ENCODE assay signal across 8 cellular contexts in genomic region chr6:39865011-39865888, GRCh38.
DNase-seq lines count a peak whose midpoint lies in the region; ATAC-seq and TF ChIP-seq lines count a peak whose summit lies in the region.

No MANE protein-coding gene starts in this region.

- no peaks in the 10 kb centered on the region for H3K79me2 ChIP-seq in SK-N-SH (ENCODE audit: insufficient read depth)

- TF ChIP-seq EP300 in SK-N-SH (IDR thresholded peaks at IDR 0.05; ENCODE audit: borderline replicate concordance in 1 of 2, low read depth in 1 of 2, low read length in 1 of 2) = no peak

- POLR2A ChIA-PET in CD4-positive, alpha-beta memory T cell (lab: Charles Lee; ENCODE audit: partially characterized antibody) = no interaction called here
- POLR2A ChIA-PET in SK-N-SH (lab: Yijun Ruan, JAX) = no interaction called here

- H3K9me2 ChIP-seq in SK-N-SH = no peaks in the 10 kb centered on the region

- intact Hi-C loops in CD4-positive, alpha-beta memory T cell (cut with micrococcal nuclease) = no loop called here

- H3K4me1 ChIP-seq in CD4-positive, alpha-beta memory T cell (ENCODE audit: insufficient read depth, low read length) = no peaks in the 10 kb centered on the region
- no peaks in the 10 kb centered on the region for H3K4me1 ChIP-seq in SK-N-SH (ENCODE audit: control insufficient read depth in 1 of 2, insufficient read depth in 2 of 2, low read depth in 1 of 2, low read length in 1 of 2)

- no peak overlapping the region for H3K9ac ChIP-seq in SK-N-SH

- H3K9me3 ChIP-seq in CD4-positive, alpha-beta memory T cell (ENCODE audit: control insufficient read depth in 1 of 2, low read length in 2 of 2) = no peaks in the 10 kb centered on the region
- H3K9me3 ChIP-seq in SK-N-SH = no peaks in the 10 kb centered on the region

- DNase-seq in CD4-positive, alpha-beta memory T cell = peak in 4 of 5 donors; percentile 3 to 11 (median 6)
- DNase-seq in HK-2 (ENCODE audit: unreplicated experiment) (peak; percentile 78), SK-N-SH (peak; percentile 65), iPS DF 19.7 (ENCODE audit: low read depth, low spot score) (peak; percentile 45), mesenteric fat pad (ENCODE audit: low spot score) (no peak)
- peak; percentile 27 to 70 for DNase-seq in stimulated activated CD4-positive, alpha-beta T cell treated with anti-CD3 and anti-CD28 coated beads, Interleukin-12 subunit alpha, Interleukin-12 subunit beta, amount 100 ng/mL, for 24 hours (ENCODE audit: low read depth in 2 of 2)

- peak; percentile 58 for TF ChIP-seq RAD21 in SK-N-SH (IDR thresholded peaks at IDR 0.05; ENCODE audit: low read length)

- H3K36me3 Mint-ChIP-seq in CD4-positive, alpha-beta memory T cell = no peaks in the 10 kb centered on the region

- no peaks in the 10 kb centered on the region for H3F3A ChIP-seq in SK-N-SH (replicated peaks; ENCODE audit: insufficient read depth)

- CTCF ChIA-PET in CD4-positive, alpha-beta memory T cell (lab: Charles Lee; ENCODE audit: partially characterized antibody) = interaction anchor here (0.6 to 3.3 kb wide), 11 partner anchors 8 to 1204 kb away, joined by 3 to 23 read pairs (median 4); no protein-coding TSS in a partner anchor
- CTCF ChIA-PET in SK-N-SH (lab: Yijun Ruan, JAX) = interaction anchor here (0.6 to 3.3 kb wide), 28 partner anchors 8 to 525 kb away, joined by 3 to 22 read pairs (median 3); partner anchors contain the start of gene DAAM2

- H3K36me3 ChIP-seq in CD4-positive, alpha-beta memory T cell (ENCODE audit: insufficient read depth, low read length) = no peaks in the 10 kb centered on the region
- H3K36me3 ChIP-seq in SK-N-SH (replicated peaks in 1 of 2; ENCODE audit: control insufficient read depth in 1 of 2, insufficient read depth in 2 of 2, low read length in 1 of 2) = no peaks in the 10 kb centered on the region

- no peak overlapping the region for H3K27ac Mint-ChIP-seq in CD4-positive, alpha-beta memory T cell

- H3K4me3 ChIP-seq in CD4-positive, alpha-beta memory T cell (ENCODE audit: low read length in 2 of 2) = no peak overlapping the region
- H3K4me3 ChIP-seq in SK-N-SH (ENCODE audit: low read depth in 2 of 2, low read length in 1 of 2) = peak overlapping the region in 1 of 2 experiments; percentile 29; a peak in 1 of 4 replicates

- H4K20me1 ChIP-seq in SK-N-SH (ENCODE audit: insufficient read depth) = no peaks in the 10 kb centered on the region

- H3K4me3 Mint-ChIP-seq in CD4-positive, alpha-beta memory T cell = no peak overlapping the region

- no peak overlapping the region for H3K27ac ChIP-seq in CD4-positive, alpha-beta memory T cell (ENCODE audit: low read depth, low read length)
- no peak overlapping the region for H3K27ac ChIP-seq in SK-N-SH (ENCODE audit: low read depth in 2 of 2, low read length in 1 of 2)
- H3K27ac ChIP-seq in angular gyrus (ENCODE audit: low read depth, low read length) = peak overlapping the region; percentile 49

- no peak for ATAC-seq in HG03521 (IDR thresholded peaks at IDR 0.05; ENCODE audit: unreplicated experiment)

- peaks cover 8 to 9% of the 10 kb centered on the region in 2 donors for H3K27me3 Mint-ChIP-seq in CD4-positive, alpha-beta memory T cell

- no peaks in the 10 kb centered on the region for H3K27me3 ChIP-seq in CD4-positive, alpha-beta memory T cell (ENCODE audit: insufficient read depth, low read length)
- no peaks in the 10 kb centered on the region for H3K27me3 ChIP-seq in SK-N-SH (ENCODE audit: insufficient read depth)

- peak; percentile 84 for TF ChIP-seq CTCF in SK-N-SH (IDR thresholded peaks at IDR 0.05)

- peaks cover 0 to 2% (median 0%) of the 10 kb centered on the region in 8 donors for H3K9me3 Mint-ChIP-seq in CD4-positive, alpha-beta memory T cell

- no peak overlapping the region for H2AFZ ChIP-seq in SK-N-SH (ENCODE audit: low read depth)

- no peak overlapping the region for H3K4me2 ChIP-seq in SK-N-SH

- 37% methylated on average over 15 of the region's 15 CpGs for WGBS in SK-N-SH (ENCODE audit: low lambda C conversion rate)

- no peaks in the 10 kb centered on the region for H3K4me1 Mint-ChIP-seq in CD4-positive, alpha-beta memory T cell

TF ChIP-seq in SK-N-SH, 30 proteins besides CTCF, POLR2A, EP300 and RAD21:
- no peak for TF ChIP-seq YY1 (IDR thresholded peaks at IDR 0.05; ENCODE audit: low read depth)
- peak; percentile 65 for TF ChIP-seq SMC3 (IDR thresholded peaks at IDR 0.05; ENCODE audit: low read depth, low read length)
